In genomic region chr20:40675599-40676221, GRCh38 we compare ENCODE assay signal across 21 cellular contexts. TPM values are rescaled to one million over a fixed set of nuclear protein-coding genes. Genes with fewer than 3 reads are reported as not detected.
DNase-seq lines count a peak whose midpoint lies in the region; ATAC-seq and TF ChIP-seq lines count a peak whose summit lies in the region.
"Had no signal": no experiment of that assay in that cellular context is flagged by ENCODE, and none has a peak within 500 bp of the region (broad histone marks: within the 10 kb centered on the region; RNA-seq: fewer than 3 reads in every experiment).

No MANE protein-coding gene starts in this region.

- intact Hi-C loops in HCT116 (cut with micrococcal nuclease): no loop called here
- intact Hi-C loops in right lobe of liver (cut with DNase I): no loop called here
- intact Hi-C loops in posterior vena cava (cut with DNase I): no loop called here

- no peak for DNase-seq in HCT116 (ENCODE audit: low read depth, low spot score)
- DNase-seq in RWPE2 (ENCODE audit: low spot score): peak; percentile 15
- no peak for DNase-seq in right lobe of liver
- peak; percentile 22 for DNase-seq in posterior vena cava (ENCODE audit: low spot score)
- no peak for DNase-seq in activated CD4-positive, alpha-beta T cell treated with anti-CD3 and anti-CD28 coated beads, Interleukin-2, amount 50 U/mL, for 4 hours
- DNase-seq in activated gamma-delta T cell (lab: John Stamatoyannopoulos, UW): no peak
- DNase-seq in stimulated activated CD4-positive, alpha-beta T cell treated with anti-CD3 and anti-CD28 coated beads, Interleukin-1b, Interleukin-23, amount 100 ng/mL, for 48 hours: no peak
- DNase-seq: CD4-positive, alpha-beta T cell; Kasumi-1; NCI-H1048; NCI-H1417; NCI-H1694 treated with DMSO at 0.1 percent for 48 hours; NCI-H2081 treated with DMSO at 0.1 percent for 48 hours; NCI-H2171 treated with DMSO at 0.1 percent for 48 hours; NCI-H345; NCI-H524; NCI-H748 treated with DMSO at 0.1 percent for 48 hours; Right ventricle myocardium superior had no signal

- TF ChIP-seq POLR2A in HCT116 (IDR thresholded peaks at IDR 0.05; ENCODE audit: borderline replicate concordance, extremely low read depth, insufficient read depth, insufficient read length) (no peak), right lobe of liver (IDR thresholded peaks at IDR 0.05) (no peak)

- H3K9me3 ChIP-seq in HCT116 (ENCODE audit: control insufficient read depth in 1 of 2, insufficient read depth in 1 of 2, low read depth in 1 of 2, low read length in 2 of 2): no peaks in the 10 kb centered on the region
- no peaks in the 10 kb centered on the region for H3K9me3 ChIP-seq in RWPE2 (ENCODE audit: severe bottlenecking)
- H3K9me3 ChIP-seq in right lobe of liver: no peaks in the 10 kb centered on the region
- H3K9me3 ChIP-seq: BLaER1 had no signal

- no peaks in the 10 kb centered on the region for H3K9me2 ChIP-seq in HCT116 (ENCODE audit: insufficient read depth)

- no peak overlapping the region for H3K27ac ChIP-seq in HCT116 (ENCODE audit: low read depth, low read length)
- H3K27ac ChIP-seq in RWPE2 (ENCODE audit: poor library complexity, severe bottlenecking): no peak overlapping the region
- H3K27ac ChIP-seq in right lobe of liver: no peak overlapping the region
- H3K27ac ChIP-seq: BLaER1 had no signal

- H3K27me3 ChIP-seq in HCT116 (ENCODE audit: insufficient read depth, low read length) (peaks cover 65% of the 10 kb centered on the region), RWPE2 (ENCODE audit: insufficient read depth, poor library complexity, severe bottlenecking) (peaks cover 21% of the 10 kb centered on the region), right lobe of liver (no peaks in the 10 kb centered on the region)

- POLR2A ChIA-PET in HCT116 (lab: Charles Lee): no interaction called here

- no peak overlapping the region for H2AFZ ChIP-seq in HCT116 (ENCODE audit: low read depth, low read length, poor library complexity, severe bottlenecking)

- no peak for TF ChIP-seq CTCF in HCT116 (IDR thresholded peaks at IDR 0.05 in 2 of 3, conservative IDR thresholded peaks at IDR 0.05 in 1 of 3; ENCODE audit: borderline replicate concordance in 1 of 3, insufficient read depth in 1 of 3, low read depth in 2 of 3, low read length in 2 of 3)
- TF ChIP-seq CTCF in RWPE2 (IDR thresholded peaks at IDR 0.05; ENCODE audit: poor library complexity, severe bottlenecking): no peak
- no peak for TF ChIP-seq CTCF in right lobe of liver (IDR thresholded peaks at IDR 0.05)

- H3K4me3 ChIP-seq in HCT116 (replicated peaks in 1 of 2; ENCODE audit: low read depth in 1 of 2, low read length in 2 of 2): no peak overlapping the region
- H3K4me3 ChIP-seq in RWPE2 (ENCODE audit: severe bottlenecking): no peak overlapping the region
- H3K4me3 ChIP-seq in right lobe of liver: no peak overlapping the region
- H3K4me3 ChIP-seq: BLaER1, K562 had no signal

- no peak for TF ChIP-seq RAD21 in HCT116 (IDR thresholded peaks at IDR 0.05; ENCODE audit: low read depth)

- H3K79me2 ChIP-seq in HCT116 (ENCODE audit: insufficient read depth, low read length): no peaks in the 10 kb centered on the region

- BruUV-seq in HCT116 (replicated peaks; lab: Mats Ljungman, UMichigan): no TSS peak

- H3K36me3 ChIP-seq in HCT116 (ENCODE audit: control insufficient read depth in 1 of 2, insufficient read depth in 2 of 2, low read length in 2 of 2): no peaks in the 10 kb centered on the region
- no peaks in the 10 kb centered on the region for H3K36me3 ChIP-seq in RWPE2 (ENCODE audit: low read depth)
- no peaks in the 10 kb centered on the region for H3K36me3 ChIP-seq in right lobe of liver
- H3K36me3 ChIP-seq: BLaER1 had no signal

- WGBS in right lobe of liver (ENCODE audit: insufficient coverage, low coverage, low lambda C conversion rate, missing lambda C conversion rate): 19% methylated on average over 5 of the region's 5 CpGs

- no peak overlapping the region for H3K4me2 ChIP-seq in HCT116 (ENCODE audit: low read length)
- H3K4me2 ChIP-seq: BLaER1 had no signal

- H3K9ac ChIP-seq in HCT116 (ENCODE audit: low read length): no peak overlapping the region
- H3K9ac ChIP-seq: BLaER1 had no signal

- peaks cover 6 to 8% of the 10 kb centered on the region in 2 experiments; a peak in 2 of 4 replicates for H3K4me1 ChIP-seq in HCT116 (ENCODE audit: control insufficient read depth in 1 of 2, insufficient read depth in 2 of 2, low read length in 2 of 2)
- H3K4me1 ChIP-seq in RWPE2 (ENCODE audit: insufficient read depth, poor library complexity, severe bottlenecking): no peaks in the 10 kb centered on the region
- peaks cover 0 to 14% (median 5%) of the 10 kb centered on the region in 4 donors for H3K4me1 ChIP-seq in right lobe of liver
- H3K4me1 ChIP-seq: BLaER1 had no signal

- CTCF ChIA-PET in HCT116 (lab: Charles Lee): no interaction called here

- RAD21 ChIA-PET in HCT116 (lab: Charles Lee; ENCODE audit: low non-redundant PET in 1 of 2, low total read pairs in 2 of 2, uncharacterized antibody in 2 of 2, unreplicated experiment in 2 of 2): no interaction called here

- no peak for ATAC-seq in HCT116
- ATAC-seq in RWPE2 (ENCODE audit: low read depth): no peak
- peak in 3 of 4 donors; percentile 4 to 29 (median 20) for ATAC-seq in right lobe of liver
- no peak for ATAC-seq in HG03469 (IDR thresholded peaks at IDR 0.05; ENCODE audit: unreplicated experiment)
- ATAC-seq: K562 had no signal

- no peaks in the 10 kb centered on the region for H4K20me1 ChIP-seq in HCT116 (ENCODE audit: insufficient read depth)
- H4K20me1 ChIP-seq: BLaER1 had no signal

TF ChIP-seq in HCT116, 20 proteins besides CTCF, POLR2A, EP300 and RAD21:
- TF ChIP-seq EGR1 (IDR thresholded peaks at IDR 0.05; ENCODE audit: low read depth): no peak
- TF ChIP-seq CEBPB (IDR thresholded peaks at IDR 0.05; ENCODE audit: low read depth): no peak
- no peak for TF ChIP-seq REST (IDR thresholded peaks at IDR 0.05; ENCODE audit: low read depth)
- TF ChIP-seq, protein P1, sequence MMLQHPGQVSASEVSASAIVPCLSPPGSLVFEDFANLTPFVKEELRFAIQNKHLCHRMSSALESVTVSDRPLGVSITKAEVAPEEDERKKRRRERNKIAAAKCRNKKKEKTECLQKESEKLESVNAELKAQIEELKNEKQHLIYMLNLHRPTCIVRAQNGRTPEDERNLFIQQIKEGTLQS (IDR thresholded peaks at IDR 0.05): no peak
- TF ChIP-seq ZNF274 (IDR thresholded peaks at IDR 0.05; ENCODE audit: low read depth, low read length): no peak
- 0 out of 2 replicates have a peak, but pooled peaks have one; percentile 2 for TF ChIP-seq EZH2phosphoT487 (IDR thresholded peaks at IDR 0.05; ENCODE audit: borderline replicate concordance)
- no peak for TF ChIP-seq MAX (IDR thresholded peaks at IDR 0.05)
- TF ChIP-seq EZH2 (IDR thresholded peaks at IDR 0.05): no peak
- TF ChIP-seq SIN3A (IDR thresholded peaks at IDR 0.05; ENCODE audit: low read depth): no peak
TF ChIP-seq in HCT116: peak in this region for 1.

RNA-seq across cellular contexts. Expression of gene MAFB, which starts 13.3 kb away (rescaled TPM):
- 0.22 TPM for total RNA-seq in HCT116 (2021; ENCODE audit: unreplicated experiment)
- 0.06 and 0.17 TPM in 2 replicates for polyA plus RNA-seq in HCT116 (2012)
- 10 to 100 TPM; 16.6 to 32.3 (median 22.5) TPM for total RNA-seq in right lobe of liver
- 10 to 100 TPM; 34.7 to 54.0 TPM for total RNA-seq in posterior vena cava
- polyA plus RNA-seq: K562 had no signal

Comparison
In these comparisons a context has a peak if more than half of its experiments do, and no peak if none do; other contexts are left out.
1. ATAC-seq: peak in right lobe of liver (3 of 4); none in HCT116 (single experiment), RWPE2 (single experiment) and HG03469 (single experiment).
2. DNase-seq: peak in RWPE2 (single experiment) and posterior vena cava (single experiment); none in HCT116 (single experiment), right lobe of liver (0 of 3), activated CD4-positive, alpha-beta T cell treated with anti-CD3 and anti-CD28 coated beads, Interleukin-2, amount 50 U/mL, for 4 hours (0 of 2), activated gamma-delta T cell (single experiment) and stimulated activated CD4-positive, alpha-beta T cell treated with anti-CD3 and anti-CD28 coated beads, Interleukin-1b, Interleukin-23, amount 100 ng/mL, for 48 hours (single experiment).
3. RNA of gene MAFB, which starts 13.3 kb away (total RNA-seq): 34.7 to 54.0 TPM in posterior vena cava and 16.6 to 32.3 TPM in right lobe of liver; 0.22 TPM in HCT116 (single experiment); every median in the first group is over 10 times any median in the second.